Comparison of ENCODE assay signal across 1 cellular context in genomic region chr13:33276581-33276980, GRCh38.
TF ChIP-seq lines count a peak whose summit lies in the region.

No MANE protein-coding gene starts in this region.

TF ChIP-seq in endothelial cell of umbilical vein, 7 proteins besides CTCF, POLR2A, EP300 and RAD21 (continued from another document):
- TF ChIP-seq FOS (IDR thresholded peaks at IDR 0.05; ENCODE audit: borderline replicate concordance, insufficient read depth, low read length): no peak
- no peak for TF ChIP-seq MYC (IDR thresholded peaks at IDR 0.05; ENCODE audit: low read depth, low read length)
- no peak for TF ChIP-seq POLR2AphosphoS5 (IDR thresholded peaks at IDR 0.05; ENCODE audit: insufficient read depth, low read depth, low read length)
